Comparison of ENCODE assay signal across 1 cellular context in genomic region chr6:26158581-26159416, GRCh38.
TF ChIP-seq lines count a peak whose summit lies in the region.

No MANE protein-coding gene starts in this region.

TF ChIP-seq in K562, 482 proteins besides CTCF, POLR2A, EP300 and RAD21 (continued from another document and continues in another):
- peak; percentile 98 for TF ChIP-seq FUS (optimal IDR thresholded peaks at IDR 0.05; ENCODE audit: low read depth, low read length)
- no peak for TF ChIP-seq KDM2B (CRISPR knock-in tag; IDR thresholded peaks at IDR 0.05)
- TF ChIP-seq STAT5A (IDR thresholded peaks at IDR 0.05; ENCODE audit: borderline replicate concordance, low read length) = 0 out of 2 replicates have a peak, but pooled peaks have one; percentile 31
- no peak for TF ChIP-seq HDAC2 (IDR thresholded peaks at IDR 0.05)
- TF ChIP-seq ZNF197 (CRISPR knock-in tag; IDR thresholded peaks at IDR 0.05; ENCODE audit: low read depth) = 0 out of 2 replicates have a peak, but pooled peaks have one; percentile 67
- peak; percentile 42 for TF ChIP-seq FIP1L1 (IDR thresholded peaks at IDR 0.05; ENCODE audit: low read depth, low read length, poor library complexity, severe bottlenecking)
- no peak for TF ChIP-seq ZNF408 (CRISPR knock-in tag; IDR thresholded peaks at IDR 0.05; ENCODE audit: low read depth)
- TF ChIP-seq, protein P1, sequence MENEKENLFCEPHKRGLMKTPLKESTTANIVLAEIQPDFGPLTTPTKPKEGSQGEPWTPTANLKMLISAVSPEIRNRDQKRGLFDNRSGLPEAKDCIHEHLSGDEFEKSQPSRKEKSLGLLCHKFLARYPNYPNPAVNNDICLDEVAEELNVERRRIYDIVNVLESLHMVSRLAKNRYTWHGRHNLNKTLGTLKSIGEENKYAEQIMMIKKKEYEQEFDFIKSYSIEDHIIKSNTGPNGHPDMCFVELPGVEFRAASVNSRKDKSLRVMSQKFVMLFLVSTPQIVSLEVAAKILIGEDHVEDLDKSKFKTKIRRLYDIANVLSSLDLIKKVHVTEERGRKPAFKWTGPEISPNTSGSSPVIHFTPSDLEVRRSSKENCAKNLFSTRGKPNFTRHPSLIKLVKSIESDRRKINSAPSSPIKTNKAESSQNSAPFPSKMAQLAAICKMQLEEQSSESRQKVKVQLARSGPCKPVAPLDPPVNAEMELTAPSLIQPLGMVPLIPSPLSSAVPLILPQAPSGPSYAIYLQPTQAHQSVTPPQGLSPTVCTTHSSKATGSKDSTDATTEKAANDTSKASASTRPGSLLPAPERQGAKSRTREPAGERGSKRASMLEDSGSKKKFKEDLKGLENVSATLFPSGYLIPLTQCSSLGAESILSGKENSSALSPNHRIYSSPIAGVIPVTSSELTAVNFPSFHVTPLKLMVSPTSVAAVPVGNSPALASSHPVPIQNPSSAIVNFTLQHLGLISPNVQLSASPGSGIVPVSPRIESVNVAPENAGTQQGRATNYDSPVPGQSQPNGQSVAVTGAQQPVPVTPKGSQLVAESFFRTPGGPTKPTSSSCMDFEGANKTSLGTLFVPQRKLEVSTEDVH (IDR thresholded peaks at IDR 0.05; ENCODE audit: low read depth, partially characterized antibody) = no peak
- TF ChIP-seq U2AF2 (optimal IDR thresholded peaks at IDR 0.05; ENCODE audit: low read depth, low read length) = no peak
- no peak for TF ChIP-seq ZBTB1 (CRISPR knock-in tag; IDR thresholded peaks at IDR 0.05; ENCODE audit: borderline replicate concordance, low read depth)
- TF ChIP-seq ELF1 (tag; IDR thresholded peaks at IDR 0.05) = no peak
- TF ChIP-seq TCFL5 (CRISPR knock-in tag; conservative IDR thresholded peaks at IDR 0.05) = 0 out of 2 replicates have a peak, but pooled peaks have one; percentile 40
- TF ChIP-seq POLR2G (IDR thresholded peaks at IDR 0.05; ENCODE audit: low read depth, low read length) = peak; percentile 67
- peak; percentile 7; the same call in 1 of the 2 replicates for TF ChIP-seq HEY1 (CRISPR knock-in tag; IDR thresholded peaks at IDR 0.05; ENCODE audit: borderline replicate concordance)
- peak; percentile 73; the same call in 1 of the 2 replicates for TF ChIP-seq SP1 (CRISPR knock-in tag; IDR thresholded peaks at IDR 0.05)
- no peak for TF ChIP-seq RUNX1 (IDR thresholded peaks at IDR 0.05; ENCODE audit: low read depth)
- no peak for TF ChIP-seq ZNF24 (IDR thresholded peaks at IDR 0.05)
- TF ChIP-seq ZNF561 (CRISPR knock-in tag; conservative IDR thresholded peaks at IDR 0.05) = no peak
- TF ChIP-seq OTX1 (CRISPR knock-in tag; IDR thresholded peaks at IDR 0.05) = no peak
- 0 out of 2 replicates have a peak, but pooled peaks have one; percentile 7 for TF ChIP-seq SMAD3 (CRISPR knock-in tag; conservative IDR thresholded peaks at IDR 0.05)
- peak; percentile 2; the same call in 1 of the 2 replicates for TF ChIP-seq ZNF436 (CRISPR knock-in tag; IDR thresholded peaks at IDR 0.05)
- no peak for TF ChIP-seq SRSF9 (IDR thresholded peaks at IDR 0.05; ENCODE audit: borderline replicate concordance, low read depth, low read length)
- TF ChIP-seq NCOA6 (IDR thresholded peaks at IDR 0.05) = 0 out of 2 replicates have a peak, but pooled peaks have one; percentile 39
- TF ChIP-seq RFX7 (CRISPR knock-in tag; IDR thresholded peaks at IDR 0.05) = 0 out of 2 replicates have a peak, but pooled peaks have one; percentile 34
- no peak for TF ChIP-seq NFIC (IDR thresholded peaks at IDR 0.05)
- peak; percentile 13 for TF ChIP-seq TAF1 (IDR thresholded peaks at IDR 0.05; ENCODE audit: control insufficient read depth, extremely low read depth, insufficient read depth, low read length, severe bottlenecking)
- TF ChIP-seq NEUROD1 (IDR thresholded peaks at IDR 0.05; ENCODE audit: borderline replicate concordance, low read depth, low read length, partially characterized antibody) = no peak
- TF ChIP-seq MXD1 (CRISPR knock-in tag; IDR thresholded peaks at IDR 0.05; ENCODE audit: borderline replicate concordance, poor library complexity, severe bottlenecking) = no peak
- no peak for TF ChIP-seq TFAM (CRISPR knock-in tag; conservative IDR thresholded peaks at IDR 0.05)
- TF ChIP-seq MED1 (CRISPR knock-in tag; IDR thresholded peaks at IDR 0.05; ENCODE audit: borderline replicate concordance) = peak; percentile 15; the same call in 1 of the 2 replicates
- no peak; the same call in 1 of the 2 replicates for TF ChIP-seq ZNF644 (tag; IDR thresholded peaks at IDR 0.05; ENCODE audit: low read depth)
- TF ChIP-seq SMARCA5 (IDR thresholded peaks at IDR 0.05) = no peak
- TF ChIP-seq BRD4 (IDR thresholded peaks at IDR 0.05) = no peak
- no peak; the same call in 1 of the 2 replicates for TF ChIP-seq GABPB1 (CRISPR knock-in tag; IDR thresholded peaks at IDR 0.05)
- no peak for TF ChIP-seq ZNF23 (CRISPR knock-in tag; IDR thresholded peaks at IDR 0.05)
- peak; percentile 14; the same call in 1 of the 2 replicates for TF ChIP-seq GABPA (tag; conservative IDR thresholded peaks at IDR 0.05; ENCODE audit: low read depth)
- peak; percentile 2 to 53; a peak in 1 of 4 replicates for TF ChIP-seq NONO (IDR thresholded peaks at IDR 0.05; ENCODE audit: low read depth in 2 of 2, low read length in 1 of 2)
- no peak; the same call in 1 of the 2 replicates for TF ChIP-seq HNRNPL (IDR thresholded peaks at IDR 0.05; ENCODE audit: low read depth, low read length)
- no peak for TF ChIP-seq ASH1L (IDR thresholded peaks at IDR 0.05; ENCODE audit: borderline replicate concordance, low read depth, partially characterized antibody)
- TF ChIP-seq NFXL1 (CRISPR knock-in tag; IDR thresholded peaks at IDR 0.05) = peak; percentile 70
- TF ChIP-seq STAT5B (CRISPR knock-in tag; IDR thresholded peaks at IDR 0.05) = no peak
- no peak for TF ChIP-seq XRCC4 (IDR thresholded peaks at IDR 0.05; ENCODE audit: extremely low read depth, insufficient read depth, insufficient read length)
- TF ChIP-seq ZNF274 (IDR thresholded peaks at IDR 0.05; ENCODE audit: borderline replicate concordance, low read depth, low read length) = no peak
- TF ChIP-seq ATF6 (CRISPR knock-in tag; IDR thresholded peaks at IDR 0.05) = no peak; the same call in 1 of the 2 replicates
- no peak for TF ChIP-seq E2F3 (CRISPR knock-in tag; IDR thresholded peaks at IDR 0.05)
- TF ChIP-seq CGGBP1 (CRISPR knock-in tag; IDR thresholded peaks at IDR 0.05) = peak; percentile 98
- TF ChIP-seq, protein P2, sequence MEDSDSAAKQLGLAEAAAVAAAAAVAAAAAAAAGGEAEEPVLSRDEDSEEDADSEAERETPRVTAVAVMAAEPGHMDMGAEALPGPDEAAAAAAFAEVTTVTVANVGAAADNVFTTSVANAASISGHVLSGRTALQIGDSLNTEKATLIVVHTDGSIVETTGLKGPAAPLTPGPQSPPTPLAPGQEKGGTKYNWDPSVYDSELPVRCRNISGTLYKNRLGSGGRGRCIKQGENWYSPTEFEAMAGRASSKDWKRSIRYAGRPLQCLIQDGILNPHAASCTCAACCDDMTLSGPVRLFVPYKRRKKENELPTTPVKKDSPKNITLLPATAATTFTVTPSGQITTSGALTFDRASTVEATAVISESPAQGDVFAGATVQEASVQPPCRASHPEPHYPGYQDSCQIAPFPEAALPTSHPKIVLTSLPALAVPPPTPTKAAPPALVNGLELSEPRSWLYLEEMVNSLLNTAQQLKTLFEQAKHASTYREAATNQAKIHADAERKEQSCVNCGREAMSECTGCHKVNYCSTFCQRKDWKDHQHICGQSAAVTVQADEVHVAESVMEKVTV (CRISPR knock-in tag; IDR thresholded peaks at IDR 0.05) = no peak
- 0 out of 2 replicates have a peak, but pooled peaks have one; percentile 16 for TF ChIP-seq ETV5 (CRISPR knock-in tag; IDR thresholded peaks at IDR 0.05; ENCODE audit: low read depth)
- no peak for TF ChIP-seq SOX6 (IDR thresholded peaks at IDR 0.05)
- TF ChIP-seq TEAD1 (CRISPR knock-in tag; IDR thresholded peaks at IDR 0.05) = no peak
- TF ChIP-seq, protein P3, sequence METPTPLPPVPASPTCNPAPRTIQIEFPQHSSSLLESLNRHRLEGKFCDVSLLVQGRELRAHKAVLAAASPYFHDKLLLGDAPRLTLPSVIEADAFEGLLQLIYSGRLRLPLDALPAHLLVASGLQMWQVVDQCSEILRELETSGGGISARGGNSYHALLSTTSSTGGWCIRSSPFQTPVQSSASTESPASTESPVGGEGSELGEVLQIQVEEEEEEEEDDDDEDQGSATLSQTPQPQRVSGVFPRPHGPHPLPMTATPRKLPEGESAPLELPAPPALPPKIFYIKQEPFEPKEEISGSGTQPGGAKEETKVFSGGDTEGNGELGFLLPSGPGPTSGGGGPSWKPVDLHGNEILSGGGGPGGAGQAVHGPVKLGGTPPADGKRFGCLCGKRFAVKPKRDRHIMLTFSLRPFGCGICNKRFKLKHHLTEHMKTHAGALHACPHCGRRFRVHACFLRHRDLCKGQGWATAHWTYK (CRISPR knock-in tag; IDR thresholded peaks at IDR 0.05) = no peak
- no peak for TF ChIP-seq XRCC5 (IDR thresholded peaks at IDR 0.05; ENCODE audit: low read depth, low read length)
- TF ChIP-seq GATAD2A (IDR thresholded peaks at IDR 0.05) = no peak
- no peak for TF ChIP-seq ZNF282 (CRISPR knock-in tag; IDR thresholded peaks at IDR 0.05)
- TF ChIP-seq POLR2AphosphoS5 (IDR thresholded peaks at IDR 0.05; ENCODE audit: control insufficient read depth, insufficient read depth, low read depth, low read length) = peak; percentile 42; the same call in 1 of the 2 replicates
- no peak for TF ChIP-seq SMARCC2 (IDR thresholded peaks at IDR 0.05; ENCODE audit: low read depth)
- TF ChIP-seq, protein P4, sequence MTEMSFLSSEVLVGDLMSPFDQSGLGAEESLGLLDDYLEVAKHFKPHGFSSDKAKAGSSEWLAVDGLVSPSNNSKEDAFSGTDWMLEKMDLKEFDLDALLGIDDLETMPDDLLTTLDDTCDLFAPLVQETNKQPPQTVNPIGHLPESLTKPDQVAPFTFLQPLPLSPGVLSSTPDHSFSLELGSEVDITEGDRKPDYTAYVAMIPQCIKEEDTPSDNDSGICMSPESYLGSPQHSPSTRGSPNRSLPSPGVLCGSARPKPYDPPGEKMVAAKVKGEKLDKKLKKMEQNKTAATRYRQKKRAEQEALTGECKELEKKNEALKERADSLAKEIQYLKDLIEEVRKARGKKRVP (CRISPR knock-in tag; IDR thresholded peaks at IDR 0.05) = peak; percentile 36; the same call in 1 of the 2 replicates
- no peak for TF ChIP-seq ZNF507 (tag; conservative IDR thresholded peaks at IDR 0.05)
- TF ChIP-seq, protein P5, sequence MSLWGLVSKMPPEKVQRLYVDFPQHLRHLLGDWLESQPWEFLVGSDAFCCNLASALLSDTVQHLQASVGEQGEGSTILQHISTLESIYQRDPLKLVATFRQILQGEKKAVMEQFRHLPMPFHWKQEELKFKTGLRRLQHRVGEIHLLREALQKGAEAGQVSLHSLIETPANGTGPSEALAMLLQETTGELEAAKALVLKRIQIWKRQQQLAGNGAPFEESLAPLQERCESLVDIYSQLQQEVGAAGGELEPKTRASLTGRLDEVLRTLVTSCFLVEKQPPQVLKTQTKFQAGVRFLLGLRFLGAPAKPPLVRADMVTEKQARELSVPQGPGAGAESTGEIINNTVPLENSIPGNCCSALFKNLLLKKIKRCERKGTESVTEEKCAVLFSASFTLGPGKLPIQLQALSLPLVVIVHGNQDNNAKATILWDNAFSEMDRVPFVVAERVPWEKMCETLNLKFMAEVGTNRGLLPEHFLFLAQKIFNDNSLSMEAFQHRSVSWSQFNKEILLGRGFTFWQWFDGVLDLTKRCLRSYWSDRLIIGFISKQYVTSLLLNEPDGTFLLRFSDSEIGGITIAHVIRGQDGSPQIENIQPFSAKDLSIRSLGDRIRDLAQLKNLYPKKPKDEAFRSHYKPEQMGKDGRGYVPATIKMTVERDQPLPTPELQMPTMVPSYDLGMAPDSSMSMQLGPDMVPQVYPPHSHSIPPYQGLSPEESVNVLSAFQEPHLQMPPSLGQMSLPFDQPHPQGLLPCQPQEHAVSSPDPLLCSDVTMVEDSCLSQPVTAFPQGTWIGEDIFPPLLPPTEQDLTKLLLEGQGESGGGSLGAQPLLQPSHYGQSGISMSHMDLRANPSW (CRISPR knock-in tag; IDR thresholded peaks at IDR 0.05) = 0 out of 2 replicates have a peak, but pooled peaks have one; percentile 15
- no peak; the same call in 1 of the 2 replicates for TF ChIP-seq LEF1 (IDR thresholded peaks at IDR 0.05)
